8 cellular contexts compared by ENCODE assay signal in the genomic region with DNA sequence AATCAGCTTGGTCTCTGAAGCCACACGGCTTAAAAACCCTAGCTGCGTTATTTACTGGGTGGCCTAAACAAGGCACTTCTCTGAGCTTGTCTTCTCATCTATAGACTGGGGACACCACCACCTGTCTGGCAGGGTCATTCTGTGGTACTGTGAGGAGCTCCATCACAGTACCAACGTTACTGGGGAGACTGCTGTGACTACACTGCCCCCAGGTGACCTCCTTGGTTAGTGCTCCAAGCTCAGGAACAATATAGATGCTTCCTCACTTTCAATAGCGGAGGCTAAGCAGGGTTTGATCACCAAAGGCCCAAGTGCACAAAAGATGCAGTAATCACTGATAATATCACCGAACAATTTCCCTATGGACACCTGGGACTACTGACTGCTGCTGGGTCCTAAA. TPM values are rescaled to one million over a fixed set of nuclear protein-coding genes. Genes with fewer than 3 reads are reported as not detected.
DNase-seq lines count a peak whose midpoint lies in the region; ATAC-seq and TF ChIP-seq lines count a peak whose summit lies in the region.

No MANE protein-coding gene starts in this region.

- no peaks in the 10 kb centered on the region for H3K79me2 ChIP-seq in H9 (ENCODE audit: insufficient read depth, low read length)

- no peaks in the 10 kb centered on the region for H3K27me3 ChIP-seq in H9 (ENCODE audit: insufficient read depth, low read length)

- intact Hi-C loops in left cardiac atrium (cut with DNase I) = no loop called here

- no peak overlapping the region for H3K23ac ChIP-seq in H9 (ENCODE audit: insufficient read length, low read depth, low read length)

- H4K20me1 ChIP-seq in H9 (ENCODE audit: control insufficient read depth, insufficient read depth, insufficient read length) = no peaks in the 10 kb centered on the region

- H3K4me1 ChIP-seq in H9 (ENCODE audit: insufficient read depth, low read length) = no peaks in the 10 kb centered on the region

- H3K4ac ChIP-seq in H9 (ENCODE audit: low read depth, low read length) = no peak overlapping the region

- no peak overlapping the region for H4K5ac ChIP-seq in H9 (ENCODE audit: insufficient read length, low read depth, low read length)

- no peak overlapping the region for H2BK12ac ChIP-seq in H9 (ENCODE audit: insufficient read length, low read depth, low read length)

- no peaks in the 10 kb centered on the region for H3K79me1 ChIP-seq in H9 (ENCODE audit: insufficient read depth, low read depth, low read length, poor library complexity, severe bottlenecking)

- H4K8ac ChIP-seq in H9 (replicated peaks; ENCODE audit: insufficient read length, low read depth, low read length) = no peak overlapping the region

- H3K27ac Mint-ChIP-seq in H9 = no peak overlapping the region

- peak; percentile 75 for TF ChIP-seq CTCF in H9 (conservative IDR thresholded peaks at IDR 0.05)

- no peak overlapping the region for H3K14ac ChIP-seq in H9 (ENCODE audit: insufficient read depth, low read length)

- H3K9me3 Mint-ChIP-seq in H9 = no peaks in the 10 kb centered on the region; a peak in 1 of 5 replicates

- H3T11ph ChIP-seq in H9 (ENCODE audit: low read length) = no peak overlapping the region

- no peaks in the 10 kb centered on the region for H3K4me1 Mint-ChIP-seq in H9

- DNase-seq in DMS53 treated with DMSO at 0.1 percent for 48 hours (lab: John Stamatoyannopoulos, UW; ENCODE audit: unreplicated experiment) (peak; percentile 92), H9 (peak; percentile 58), NCI-H2196 treated with DMSO at 0.1 percent for 48 hours (lab: John Stamatoyannopoulos, UW; ENCODE audit: unreplicated experiment) (peak; percentile 74), activated T-cell treated with anti-CD3 and anti-CD28 coated beads for 48 hours (ENCODE audit: low read depth) (peak; percentile 20), left cardiac atrium (no peak)
- DNase-seq in stimulated activated CD4-positive, alpha-beta T cell treated with anti-CD3 and anti-CD28 coated beads, Interleukin-4, amount 100 ng/mL, for 1 hour = peak; percentile 26

- no peak overlapping the region for H3K27ac ChIP-seq in H9 (ENCODE audit: insufficient read length, low read depth, low read length)

- no peak overlapping the region for H2BK5ac ChIP-seq in H9 (ENCODE audit: insufficient read length, low read length)

- no peaks in the 10 kb centered on the region for H3K23me2 ChIP-seq in H9 (ENCODE audit: insufficient read length, low read depth, low read length, poor library complexity, severe bottlenecking)

- H2AFZ ChIP-seq in H9 (ENCODE audit: low read length) = no peak overlapping the region

- no peak overlapping the region for H3K4me2 ChIP-seq in H9 (ENCODE audit: insufficient read depth, insufficient read length, low read length)

- no peak overlapping the region for H2BK15ac ChIP-seq in H9 (ENCODE audit: low read depth, low read length)

- no peak overlapping the region for H2BK20ac ChIP-seq in H9 (ENCODE audit: low read depth, low read length, poor library complexity, severe bottlenecking)

- no peak overlapping the region for H3K4me3 Mint-ChIP-seq in H9

- no CpG with 5 or more reads among the region's 5 CpGs for WGBS in H9 (ENCODE audit: extremely low coverage, insufficient read length, low lambda C conversion rate)

- H3K56ac ChIP-seq in H9 (ENCODE audit: insufficient read length, low read depth, low read length) = no peak overlapping the region

- no peak overlapping the region for H2AK5ac ChIP-seq in H9 (ENCODE audit: insufficient read length, low read length)

- ATAC-seq in left cardiac atrium (peak; percentile 77 to 79), GM21390 (IDR thresholded peaks at IDR 0.05; ENCODE audit: unreplicated experiment) (no peak), GM18868 (IDR thresholded peaks at IDR 0.05; ENCODE audit: unreplicated experiment) (no peak)

- no peak overlapping the region for H3K18ac ChIP-seq in H9 (ENCODE audit: insufficient read length, low read depth, low read length)

- peaks cover 0 to 28% (median 2%) of the 10 kb centered on the region in 3 experiments; a peak in 4 of 7 replicates for H3K36me3 Mint-ChIP-seq in H9 (ENCODE audit: insufficient read depth in 1 of 3, low read depth in 3 of 3)

- H3K9ac ChIP-seq in H9 (ENCODE audit: extremely low read depth, insufficient read length, low read length) = no peak overlapping the region

- H4K91ac ChIP-seq in H9 (ENCODE audit: insufficient read length, low read depth, low read length) = no peak overlapping the region

- no peaks in the 10 kb centered on the region for H3K27me3 Mint-ChIP-seq in H9 (ENCODE audit: low read depth)

- no peak overlapping the region for H2BK120ac ChIP-seq in H9 (ENCODE audit: low read depth, low read length, poor library complexity, severe bottlenecking)

- H3K9me3 ChIP-seq in H9 (ENCODE audit: control insufficient read depth, low read depth, low read length) = no peaks in the 10 kb centered on the region

RNA-seq across cellular contexts. Expression of gene PRPF19, which starts 18.9 kb away (rescaled TPM):
- total RNA-seq in H9 (2021) (130 and 132 TPM in 2 replicates), left cardiac atrium (10 to 100 TPM; 40.3 to 42.3 TPM)

RNA-seq across cellular contexts. Expression of gene ZP1, which starts 20.2 kb away (rescaled TPM):
- total RNA-seq in H9 (2021) (not detected in 2 replicates), left cardiac atrium (not detected)

RNA-seq across cellular contexts. Expression of gene TMEM109, which starts 26.4 kb away (rescaled TPM):
- 36.4 and 38.0 TPM in 2 replicates for total RNA-seq in H9 (2021)
- 100 to 1,000 TPM in 1 of 2 donors, 10 to 100 TPM in 1; 98.1 to 109 TPM for total RNA-seq in left cardiac atrium

RNA-seq across cellular contexts. Expression of gene PTGDR2, which starts 31.8 kb away (rescaled TPM):
- total RNA-seq in H9 (2021) (0.07 TPM in 1 of 2 replicates, not detected in the other), left cardiac atrium (under 1 TPM in 1 of 2 donors, not detected in 1; 0.27 TPM)

RNA-seq across cellular contexts. Expression of gene TMEM132A, which starts 36.7 kb away (rescaled TPM):
- 84.5 and 95.5 TPM in 2 replicates for total RNA-seq in H9 (2021)
- 1 to 10 TPM; 5.1 to 9.7 TPM for total RNA-seq in left cardiac atrium

Comparison
In these comparisons a context has a peak if more than half of its experiments do, and no peak if none do; other contexts are left out.
1. ATAC-seq: peak in left cardiac atrium (2 of 2); none in GM21390 (single experiment) and GM18868 (single experiment).